ENCODE assay signal across 26 cellular contexts in genomic region chr4:66034671-66035070, GRCh38.
DNase-seq lines count a peak whose midpoint lies in the region; TF ChIP-seq lines count a peak whose summit lies in the region.
"Had no signal": no experiment of that assay in that cellular context is flagged by ENCODE, and none has a peak within 500 bp of the region (broad histone marks: within the 10 kb centered on the region; RNA-seq: fewer than 3 reads in every experiment).

No MANE protein-coding gene starts in this region.

- WGBS in mammary epithelial cell (ENCODE audit: low coverage, missing lambda C conversion rate) = 0% methylated on average over 2 of the region's 2 CpGs

- no peaks in the 10 kb centered on the region for H3K36me3 ChIP-seq in mammary epithelial cell (ENCODE audit: insufficient read depth, low read length)
- no peaks in the 10 kb centered on the region for H3K36me3 ChIP-seq in MG63
- H3K36me3 ChIP-seq: cardiac muscle cell, gastroesophageal sphincter, ovary, right atrium auricular region, suprapubic skin had no signal

- H4K20me1 ChIP-seq in mammary epithelial cell (ENCODE audit: insufficient read depth, low read length) = no peaks in the 10 kb centered on the region

- peak overlapping the region; percentile 54; the same call in 1 of the 2 replicates for H3K27ac ChIP-seq in C4-2B
- no peak overlapping the region for H3K27ac ChIP-seq in mammary epithelial cell (ENCODE audit: insufficient read depth, low read depth, low read length)
- H3K27ac ChIP-seq: cardiac muscle cell, coronary artery, gastroesophageal sphincter, ovary, right atrium auricular region, suprapubic skin had no signal

- DNase-seq in NCI-H1105 (lab: John Stamatoyannopoulos, UW) = peak; percentile 16
- DNase-seq in NCI-H2171 treated with DMSO at 0.1 percent for 48 hours (lab: John Stamatoyannopoulos, UW) = peak; percentile 92
- peak; percentile 41 for DNase-seq in fibroblast of the aortic adventitia (ENCODE audit: low read depth)
- DNase-seq in mammary epithelial cell = no peak
- DNase-seq in MG63 = no peak
- DNase-seq in putamen (ENCODE audit: low spot score) = no peak
- DNase-seq: activated B cell treated with CpG ODN at 0.5 μM for 24 hours; aorta; C1 segment of cervical spinal cord; effector memory CD8-positive, alpha-beta T cell; hypothalamus; midbrain; naive thymus-derived CD8-positive, alpha-beta T cell; NCI-H2227 treated with DMSO at 0.1 percent for 48 hours; OCI-M1; ovary; stimulated activated CD4-positive, alpha-beta T cell treated with anti-CD3 and anti-CD28 coated beads, Interleukin-4, amount 100 ng/mL, for 24 hours; stimulated activated naive B cell treated with anti-CD40 and anti-IgM and Interleukin-4, amounts not matched to agents 10 μg/mL and 1 μg/mL and 100 μg/mL, for 72 hours; T-helper 9 cell had no signal

- no peaks in the 10 kb centered on the region for H3K27me3 ChIP-seq in mammary epithelial cell (ENCODE audit: insufficient read depth, low read length)
- H3K27me3 ChIP-seq in MG63 = no peaks in the 10 kb centered on the region
- H3K27me3 ChIP-seq: cardiac muscle cell, gastroesophageal sphincter, ovary, right atrium auricular region, suprapubic skin had no signal

- H3K9me3 ChIP-seq in mammary epithelial cell (replicated peaks; ENCODE audit: insufficient read depth, low read length) (no peaks in the 10 kb centered on the region), MG63 (no peaks in the 10 kb centered on the region)
- H3K9me3 ChIP-seq: gastroesophageal sphincter, ovary had no signal

- H3K4me3 ChIP-seq in fibroblast of the aortic adventitia (ENCODE audit: low read depth, low read length) (no peak overlapping the region), mammary epithelial cell (replicated peaks in 1 of 3; ENCODE audit: insufficient read depth in 1 of 3, low read depth in 2 of 3, low read length in 3 of 3) (no peak overlapping the region), MG63 (no peak overlapping the region)
- H3K4me3 ChIP-seq: cardiac muscle cell, coronary artery, gastroesophageal sphincter, K562, ovary, right atrium auricular region, suprapubic skin had no signal

- H3K4me1 ChIP-seq in mammary epithelial cell (ENCODE audit: insufficient read depth, low read length) = no peaks in the 10 kb centered on the region
- H3K4me1 ChIP-seq: gastroesophageal sphincter, right atrium auricular region, suprapubic skin had no signal

- no TSS peak for BruUV-seq in mammary epithelial cell (replicated peaks; lab: Mats Ljungman, UMichigan)

- H3K9ac ChIP-seq in mammary epithelial cell (ENCODE audit: insufficient read depth, low read length) = no peak overlapping the region

- intact Hi-C loops in mammary epithelial cell (cut with micrococcal nuclease) = no loop called here

- no peak overlapping the region for H2AFZ ChIP-seq in mammary epithelial cell (ENCODE audit: low read depth, low read length)

- dilution Hi-C loops in mammary epithelial cell (cut with HindIII; ENCODE audit: low sequenced_read_pairs) = no loop called here

- in situ Hi-C loops in mammary epithelial cell (cut with MboI; ENCODE audit: low sequenced_read_pairs in 2 of 2) = no loop called here

- CTCF ChIA-PET in mammary epithelial cell (lab: Charles Lee; ENCODE audit: low non-redundant PET) = no interaction called here

- TF ChIP-seq CTCF in C4-2B (conservative IDR thresholded peaks at IDR 0.05) = no peak
- TF ChIP-seq CTCF in fibroblast of the aortic adventitia (IDR thresholded peaks at IDR 0.05; ENCODE audit: insufficient read depth, low read length) = no peak
- TF ChIP-seq CTCF in mammary epithelial cell (conservative IDR thresholded peaks at IDR 0.05 in 1 of 2, IDR thresholded peaks at IDR 0.05 in 1 of 2; ENCODE audit: extremely low read depth in 1 of 2, insufficient read depth in 1 of 2, low read depth in 1 of 2, low read length in 2 of 2) = no peak

- H3K79me2 ChIP-seq in mammary epithelial cell (ENCODE audit: insufficient read depth, low read length) = no peaks in the 10 kb centered on the region

- no peak overlapping the region for H3K4me2 ChIP-seq in mammary epithelial cell (ENCODE audit: insufficient read depth, low read depth, low read length)

Comparison
In these comparisons a context has a peak if more than half of its experiments do, and no peak if none do; other contexts are left out.
1. DNase-seq: peak in NCI-H1105 (single experiment), NCI-H2171 treated with DMSO at 0.1 percent for 48 hours (single experiment) and fibroblast of the aortic adventitia (single experiment); none in mammary epithelial cell (single experiment), MG63 (single experiment) and putamen (single experiment).